Comparison of ENCODE assay signal across 22 cellular contexts in genomic region chr15:85172846-85173490, GRCh38.
DNase-seq lines count a peak whose midpoint lies in the region; ATAC-seq and TF ChIP-seq lines count a peak whose summit lies in the region.
"Had no signal": no experiment of that assay in that cellular context is flagged by ENCODE, and none has a peak within 500 bp of the region (broad histone marks: within the 10 kb centered on the region; RNA-seq: fewer than 3 reads in every experiment).

No MANE protein-coding gene starts in this region.

- TF ChIP-seq CTCF in fibroblast of lung (conservative IDR thresholded peaks at IDR 0.05 in 1 of 2, IDR thresholded peaks at IDR 0.05 in 1 of 2; ENCODE audit: low read depth in 1 of 2, low read length in 2 of 2): no peak

- peaks cover 36% of the 10 kb centered on the region for H3K27me3 Mint-ChIP-seq in activated T-helper 17 cell treated with anti-CD3 and anti-CD28 coated beads, Interleukin-2, amount 50 U/mL, for 72 hours
- H3K27me3 Mint-ChIP-seq in activated naive CD8-positive, alpha-beta T cell treated with anti-CD3 and anti-CD28 coated beads for 36 hours: peaks cover 49% of the 10 kb centered on the region

- H3K4me3 Mint-ChIP-seq in activated T-helper 17 cell treated with anti-CD3 and anti-CD28 coated beads, Interleukin-2, amount 50 U/mL, for 72 hours: no peak overlapping the region
- no peak overlapping the region for H3K4me3 Mint-ChIP-seq in activated naive CD8-positive, alpha-beta T cell treated with anti-CD3 and anti-CD28 coated beads for 36 hours
- H3K4me3 Mint-ChIP-seq: CD8-positive, alpha-beta memory T cell had no signal

- POLR2A ChIA-PET in HEK293T (lab: Yijun Ruan, JAX): no interaction called here

- H3K79me2 ChIP-seq in fibroblast of lung (ENCODE audit: control insufficient read depth, insufficient read depth, low read length): no peaks in the 10 kb centered on the region

- no peak overlapping the region for H3K4me3 ChIP-seq in fibroblast of lung (replicated peaks in 1 of 4; ENCODE audit: control extremely low read depth in 1 of 4, insufficient read depth in 1 of 4, low read depth in 3 of 4, low read length in 4 of 4)
- H3K4me3 ChIP-seq: A549; BLaER1 treated with 17β-estradiol and CSF1 and Interleukin-3, amounts not matched to agents 10 nM and 100 nM had no signal

- H3K4me1 Mint-ChIP-seq in activated T-helper 17 cell treated with anti-CD3 and anti-CD28 coated beads, Interleukin-2, amount 50 U/mL, for 72 hours: no peaks in the 10 kb centered on the region
- H3K4me1 Mint-ChIP-seq in activated naive CD8-positive, alpha-beta T cell treated with anti-CD3 and anti-CD28 coated beads for 36 hours: peaks cover 2% of the 10 kb centered on the region

- no peak overlapping the region for H3K9ac ChIP-seq in fibroblast of lung (ENCODE audit: insufficient read depth, low read length)
- H3K9ac ChIP-seq: BLaER1 treated with 17β-estradiol and CSF1 and Interleukin-3, amounts not matched to agents 10 nM and 100 nM; SK-N-SH had no signal

- H3K27me3 ChIP-seq in fibroblast of lung (ENCODE audit: control insufficient read depth, insufficient read depth, low read length): peaks cover 2% of the 10 kb centered on the region
- H3K27me3 ChIP-seq: BLaER1 treated with 17β-estradiol and CSF1 and Interleukin-3, amounts not matched to agents 10 nM and 100 nM had no signal

- CTCF ChIA-PET in HEK293T (lab: Yijun Ruan, JAX): no interaction called here

- peaks cover 3% of the 10 kb centered on the region for H3K9me3 Mint-ChIP-seq in activated T-helper 17 cell treated with anti-CD3 and anti-CD28 coated beads, Interleukin-2, amount 50 U/mL, for 72 hours
- peaks cover 5% of the 10 kb centered on the region for H3K9me3 Mint-ChIP-seq in activated naive CD8-positive, alpha-beta T cell treated with anti-CD3 and anti-CD28 coated beads for 36 hours

- no peak overlapping the region for H2AFZ ChIP-seq in fibroblast of lung (ENCODE audit: low read length)

- H3K36me3 ChIP-seq in fibroblast of lung (ENCODE audit: control insufficient read depth, insufficient read depth, low read length): no peaks in the 10 kb centered on the region

- H3K4me1 ChIP-seq in fibroblast of lung (ENCODE audit: control insufficient read depth, extremely low read depth, insufficient read depth, low read length): no peaks in the 10 kb centered on the region
- H3K4me1 ChIP-seq: BLaER1 treated with 17β-estradiol and CSF1 and Interleukin-3, amounts not matched to agents 10 nM and 100 nM had no signal

- H3K9me3 ChIP-seq in fibroblast of lung (ENCODE audit: control insufficient read depth, insufficient read depth, low read depth, low read length): no peaks in the 10 kb centered on the region
- H3K9me3 ChIP-seq: A549 had no signal

- no peak overlapping the region for H3K27ac ChIP-seq in fibroblast of lung (ENCODE audit: insufficient read depth, low read length)
- H3K27ac ChIP-seq: A549; BLaER1 treated with 17β-estradiol and CSF1 and Interleukin-3, amounts not matched to agents 10 nM and 100 nM had no signal

- no peaks in the 10 kb centered on the region for H3K36me3 Mint-ChIP-seq in activated T-helper 17 cell treated with anti-CD3 and anti-CD28 coated beads, Interleukin-2, amount 50 U/mL, for 72 hours (ENCODE audit: low read depth)
- peaks cover 1% of the 10 kb centered on the region for H3K36me3 Mint-ChIP-seq in activated naive CD8-positive, alpha-beta T cell treated with anti-CD3 and anti-CD28 coated beads for 36 hours

- DNase-seq in A172 (ENCODE audit: low spot score) (peak; percentile 42), LHCN-M2 (ENCODE audit: low read depth) (peak; percentile 25), fibroblast of lung (ENCODE audit: low read depth in 2 of 2) (peak; percentile 21 to 27), HEK293T (ENCODE audit: extremely low spot score) (no peak)
- no peak for DNase-seq in activated naive CD8-positive, alpha-beta T cell treated with anti-CD3 and anti-CD28 coated beads for 36 hours
- no peak for DNase-seq in activated naive CD4-positive, alpha-beta T cell (lab: John Stamatoyannopoulos, UW)
- DNase-seq: CD8-positive, alpha-beta memory T cell; DND-41; GOT3; IMR-90; Kasumi-1; MV-4-11; NCI-H1417; NCI-H187 treated with DMSO at 0.1 percent for 48 hours; NCI-H446; NCI-H748 treated with DMSO at 0.1 percent for 48 hours; SHP77; SK-N-SH had no signal

- peak; percentile 29 for ATAC-seq in activated T-helper 17 cell treated with anti-CD3 and anti-CD28 coated beads, Interleukin-2, amount 50 U/mL, for 72 hours (replicated peaks)
- ATAC-seq: A549, Panc1 had no signal

- no peak overlapping the region for H3K27ac Mint-ChIP-seq in activated T-helper 17 cell treated with anti-CD3 and anti-CD28 coated beads, Interleukin-2, amount 50 U/mL, for 72 hours
- no peak overlapping the region for H3K27ac Mint-ChIP-seq in activated naive CD8-positive, alpha-beta T cell treated with anti-CD3 and anti-CD28 coated beads for 36 hours
- H3K27ac Mint-ChIP-seq: CD8-positive, alpha-beta memory T cell had no signal

- no peak overlapping the region for H3K4me2 ChIP-seq in fibroblast of lung (ENCODE audit: extremely low read depth, insufficient read depth, low read length)
- H3K4me2 ChIP-seq: A549; BLaER1 treated with 17β-estradiol and CSF1 and Interleukin-3, amounts not matched to agents 10 nM and 100 nM; SK-N-SH had no signal

- no peaks in the 10 kb centered on the region for H4K20me1 ChIP-seq in fibroblast of lung (ENCODE audit: control insufficient read depth, extremely low read depth, insufficient read depth, low read length)
- H4K20me1 ChIP-seq: BLaER1 treated with 17β-estradiol and CSF1 and Interleukin-3, amounts not matched to agents 10 nM and 100 nM had no signal

TF ChIP-seq in HEK293T, 16 proteins besides CTCF, POLR2A, EP300 and RAD21:
- TF ChIP-seq PKNOX1 (IDR thresholded peaks at IDR 0.05): no peak
- TF ChIP-seq ELF4 (IDR thresholded peaks at IDR 0.05): no peak
- no peak for TF ChIP-seq L3MBTL2 (conservative IDR thresholded peaks at IDR 0.05)
- TF ChIP-seq SUZ12 (IDR thresholded peaks at IDR 0.05): no peak
- TF ChIP-seq BHLHE40 (IDR thresholded peaks at IDR 0.05; ENCODE audit: borderline replicate concordance): no peak
- TF ChIP-seq HDGF (IDR thresholded peaks at IDR 0.05; ENCODE audit: borderline replicate concordance): no peak
- TF ChIP-seq NFRKB (IDR thresholded peaks at IDR 0.05): no peak
- no peak for TF ChIP-seq SP1 (IDR thresholded peaks at IDR 0.05)
- no peak for TF ChIP-seq TARDBP (IDR thresholded peaks at IDR 0.05)

Comparison
In these comparisons a context has a peak if more than half of its experiments do, and no peak if none do; other contexts are left out.
1. DNase-seq: peak in A172 (single experiment), LHCN-M2 (single experiment) and fibroblast of lung (2 of 2); none in HEK293T (single experiment), activated naive CD8-positive, alpha-beta T cell treated with anti-CD3 and anti-CD28 coated beads for 36 hours (single experiment) and activated naive CD4-positive, alpha-beta T cell (0 of 4).